Comparison of ENCODE assay signal across 9 cellular contexts in the genomic region with DNA sequence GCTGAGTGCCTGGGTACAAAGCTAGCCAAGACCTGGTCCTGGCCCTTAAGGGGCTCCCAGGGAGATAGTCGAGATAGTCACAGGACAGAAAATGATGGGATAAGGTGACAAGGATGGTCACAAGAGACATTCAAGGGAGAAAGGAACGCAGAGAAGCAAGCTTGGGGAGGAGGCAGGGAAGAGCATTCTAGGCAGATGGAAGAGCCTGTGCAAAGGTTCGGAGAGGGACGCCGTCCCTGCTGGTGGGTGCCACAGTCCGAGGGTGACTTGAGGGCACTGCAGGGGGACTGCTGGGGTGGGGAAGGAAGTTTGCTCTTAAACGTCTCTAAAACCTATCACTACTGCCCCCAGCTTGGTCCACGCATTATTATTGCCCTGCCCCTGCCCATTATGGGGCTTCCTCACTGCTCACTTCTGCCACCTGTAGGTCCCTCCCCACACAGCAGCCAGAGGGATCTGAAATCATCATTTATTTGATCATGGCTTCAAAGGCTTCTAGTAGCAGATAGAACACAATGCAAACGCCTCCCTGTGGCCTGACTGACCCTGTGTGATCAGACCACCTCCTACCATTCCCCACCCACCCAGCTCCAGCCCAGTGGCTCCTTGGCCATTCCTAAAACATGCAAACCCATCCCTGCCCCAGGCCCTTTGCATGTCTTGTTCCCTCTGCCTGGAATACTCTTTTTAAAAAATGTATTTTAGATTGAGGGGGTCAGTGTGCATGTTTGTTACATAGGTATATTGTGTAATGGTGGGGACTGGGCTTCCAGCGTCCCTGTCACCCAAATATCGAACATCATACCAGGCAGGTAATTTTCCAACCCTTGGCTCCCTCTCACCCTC.
DNase-seq lines count a peak whose midpoint lies in the region; ATAC-seq and TF ChIP-seq lines count a peak whose summit lies in the region.
"Had no signal": no experiment of that assay in that cellular context is flagged by ENCODE, and none has a peak within 500 bp of the region (broad histone marks: within the 10 kb centered on the region; RNA-seq: fewer than 3 reads in every experiment).

No MANE protein-coding gene starts in this region.

- peak in 5 of 6 experiments; percentile 23 to 48 (median 43) for TF ChIP-seq CTCF in Peyer's patch (IDR thresholded peaks at IDR 0.05)

- H3K4me1 Mint-ChIP-seq in activated naive CD4-positive, alpha-beta T cell treated with anti-CD3 and anti-CD28 coated beads for 36 hours (ENCODE audit: low read depth), result peaks cover 2% of the 10 kb centered on the region

- DNase-seq in left ventricle myocardium superior (peak; percentile 30), left cardiac atrium (no peak), Peyer's patch (peak in 2 of 3 donors; percentile 33 to 73), left colon (peak in 1 of 2 donors; percentile 56), NCI-H510A treated with DMSO at 0.1 percent for 48 hours (lab: John Stamatoyannopoulos, UW) (no peak), DMS153 (lab: John Stamatoyannopoulos, UW) (no peak)
- DNase-seq in activated naive CD4-positive, alpha-beta T cell treated with anti-CD3 and anti-CD28 coated beads for 36 hours, result peak; percentile 76
- DNase-seq in stimulated activated naive CD8-positive, alpha-beta T cell treated with anti-CD3 and anti-CD28 coated beads, Interleukin-15, Interleukin-2, amounts not matched to agents 100 U/mL and 50 U/mL, for 24 hours, result peak; percentile 71

- no peak overlapping the region for H3K27ac ChIP-seq in Peyer's patch

- no peaks in the 10 kb centered on the region for H3K36me3 Mint-ChIP-seq in activated naive CD4-positive, alpha-beta T cell treated with anti-CD3 and anti-CD28 coated beads for 36 hours (ENCODE audit: low read depth)

- H3K9me3 Mint-ChIP-seq in activated naive CD4-positive, alpha-beta T cell treated with anti-CD3 and anti-CD28 coated beads for 36 hours, result no peaks in the 10 kb centered on the region
- H3K9me3 Mint-ChIP-seq: central memory CD8-positive, alpha-beta T cell had no signal

- no peak overlapping the region for H3K4me3 ChIP-seq in Peyer's patch

- intact Hi-C loops in left ventricle myocardium superior (cut with micrococcal nuclease) (loop anchor here (5.0 to 10.0 kb wide), 2 partner anchors 237 to 309 kb away; no protein-coding TSS in a partner anchor), left cardiac atrium (cut with DNase I) (loop anchor here in 1 of 2 donors (5.0 kb wide), 1 partner anchor 237 kb away; no protein-coding TSS in a partner anchor), left colon (cut with DNase I, micrococcal nuclease) (loop anchor here (5.0 to 10.0 kb wide), 3 partner anchors 239 to 407 kb away; no protein-coding TSS in a partner anchor)
- intact Hi-C loops in activated naive CD4-positive, alpha-beta T cell treated with anti-CD3 and anti-CD28 coated beads for 36 hours (cut with micrococcal nuclease), result loop anchor here (1.0 to 5.0 kb wide), 4 partner anchors 407 to 662 kb away; no protein-coding TSS in a partner anchor

- H3K4me1 ChIP-seq in Peyer's patch, result no peaks in the 10 kb centered on the region

- CTCF ChIA-PET in activated naive CD4-positive, alpha-beta T cell treated with anti-CD3 and anti-CD28 coated beads for 36 hours (lab: Charles Lee), result interaction anchor here (0.6 to 5.1 kb wide), 22 partner anchors 9 to 662 kb away, joined by 3 to 52 read pairs (median 4); no protein-coding TSS in a partner anchor

- no peak overlapping the region for H3K4me3 Mint-ChIP-seq in activated naive CD4-positive, alpha-beta T cell treated with anti-CD3 and anti-CD28 coated beads for 36 hours
- H3K4me3 Mint-ChIP-seq: central memory CD8-positive, alpha-beta T cell had no signal

- H3K27ac Mint-ChIP-seq in activated naive CD4-positive, alpha-beta T cell treated with anti-CD3 and anti-CD28 coated beads for 36 hours, result no peak overlapping the region

- no peaks in the 10 kb centered on the region for H3K27me3 Mint-ChIP-seq in activated naive CD4-positive, alpha-beta T cell treated with anti-CD3 and anti-CD28 coated beads for 36 hours (ENCODE audit: low read depth)
- H3K27me3 Mint-ChIP-seq: central memory CD8-positive, alpha-beta T cell had no signal

- H3K27me3 ChIP-seq in Peyer's patch, result no peaks in the 10 kb centered on the region

- TF ChIP-seq POLR2A in Peyer's patch (IDR thresholded peaks at IDR 0.05), result no peak

- H3K36me3 ChIP-seq in Peyer's patch, result no peaks in the 10 kb centered on the region

- ATAC-seq in left ventricle myocardium superior (no peak), left cardiac atrium (no peak), left colon (peak; percentile 30)
- ATAC-seq in stimulated activated naive CD8-positive, alpha-beta T cell treated with anti-CD3 and anti-CD28 coated beads, Interleukin-15, Interleukin-2, amounts not matched to agents 100 U/mL and 50 U/mL, for 24 hours, result peak; percentile 57

- no peaks in the 10 kb centered on the region for H3K9me3 ChIP-seq in Peyer's patch

Comparison
In these comparisons a context has a peak if more than half of its experiments do, and no peak if none do; other contexts are left out.
1. DNase-seq: peak in left ventricle myocardium superior (single experiment), Peyer's patch (2 of 3), activated naive CD4-positive, alpha-beta T cell treated with anti-CD3 and anti-CD28 coated beads for 36 hours (single experiment) and stimulated activated naive CD8-positive, alpha-beta T cell treated with anti-CD3 and anti-CD28 coated beads, Interleukin-15, Interleukin-2, amounts not matched to agents 100 U/mL and 50 U/mL, for 24 hours (single experiment); none in left cardiac atrium (single experiment), NCI-H510A treated with DMSO at 0.1 percent for 48 hours (single experiment) and DMS153 (single experiment).
2. ATAC-seq: peak in left colon (single experiment) and stimulated activated naive CD8-positive, alpha-beta T cell treated with anti-CD3 and anti-CD28 coated beads, Interleukin-15, Interleukin-2, amounts not matched to agents 100 U/mL and 50 U/mL, for 24 hours (single experiment); none in left ventricle myocardium superior (single experiment) and left cardiac atrium (0 of 2).